18 cellular contexts compared by ENCODE assay signal in the genomic region with DNA sequence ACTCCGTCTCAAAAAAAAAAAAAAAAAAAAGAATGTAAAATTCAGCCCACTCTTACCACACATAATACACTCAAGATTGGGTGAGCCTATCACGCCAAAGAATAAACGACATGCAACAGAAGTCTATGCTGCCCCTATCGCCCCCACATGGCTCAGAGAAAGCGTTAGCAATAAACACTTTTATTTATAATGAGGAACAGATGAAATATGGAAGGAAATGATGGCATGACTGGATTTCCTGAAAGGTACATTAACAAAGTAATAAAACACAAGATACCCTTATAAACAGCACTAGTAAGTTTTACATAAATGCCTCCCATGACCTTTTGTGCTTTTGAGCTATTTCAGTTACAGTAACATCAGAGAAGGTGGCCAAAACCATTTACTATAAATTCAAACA.
A peak's percentile ranks its signal among the peaks of the same experiment; 100 is the strongest.
DNase-seq lines count a peak whose midpoint lies in the region; ATAC-seq and TF ChIP-seq lines count a peak whose summit lies in the region.
"Had no signal": no experiment of that assay in that cellular context is flagged by ENCODE, and none has a peak within 500 bp of the region (broad histone marks: within the 10 kb centered on the region; RNA-seq: fewer than 3 reads in every experiment).

No MANE protein-coding gene starts in this region.

- H4K20me1 ChIP-seq in SK-N-SH (ENCODE audit: insufficient read depth) = no peaks in the 10 kb centered on the region

- H3K36me3 Mint-ChIP-seq in Calu3 (ENCODE audit: insufficient read depth, unreplicated experiment) = no peaks in the 10 kb centered on the region
- H3K36me3 Mint-ChIP-seq: CD14-positive monocyte had no signal

- TF ChIP-seq EP300 in SK-N-SH (IDR thresholded peaks at IDR 0.05; ENCODE audit: borderline replicate concordance in 1 of 2, low read depth in 1 of 2, low read length in 1 of 2) = no peak

- no peak overlapping the region for H3K4me3 ChIP-seq in SK-N-SH (ENCODE audit: low read depth in 2 of 2, low read length in 1 of 2)
- H3K4me3 ChIP-seq in SK-N-MC = peak overlapping the region; percentile 48
- H3K4me3 ChIP-seq: SJSA1 had no signal

- H3K79me2 ChIP-seq in SK-N-SH (ENCODE audit: insufficient read depth) = no peaks in the 10 kb centered on the region

- H3K9ac ChIP-seq in SK-N-SH = no peak overlapping the region
- H3K9ac ChIP-seq in SK-N-MC (ENCODE audit: insufficient read length) = no peak overlapping the region

- H3K27ac ChIP-seq in SK-N-SH (ENCODE audit: low read depth in 2 of 2, low read length in 1 of 2) (no peak overlapping the region), SK-N-MC (no peak overlapping the region)
- H3K27ac ChIP-seq: SJSA1 had no signal

- BruUV-seq in Calu3 (replicated peaks; lab: Mats Ljungman, UMichigan) = no TSS peak

- H3K36me3 ChIP-seq in SK-N-SH (replicated peaks in 1 of 2; ENCODE audit: control insufficient read depth in 1 of 2, insufficient read depth in 2 of 2, low read length in 1 of 2) (no peaks in the 10 kb centered on the region), SK-N-MC (ENCODE audit: insufficient read depth, low read length) (no peaks in the 10 kb centered on the region)
- H3K36me3 ChIP-seq: SJSA1 had no signal

- no peaks in the 10 kb centered on the region for H3K4me1 Mint-ChIP-seq in Calu3 (ENCODE audit: low read depth, unreplicated experiment)

- CTCF ChIA-PET in SK-N-SH (lab: Yijun Ruan, JAX) = interaction anchor here (0.9 to 2.1 kb wide), 2 partner anchors 14 to 289 kb away, joined by 3 to 7 read pairs; no protein-coding TSS in a partner anchor
- CTCF ChIA-PET in Calu3 (lab: Charles Lee) = interaction anchor here (0.7 kb wide), 1 partner anchor 49 kb away, joined by 3 read pairs; no protein-coding TSS in a partner anchor

- H3K27me3 ChIP-seq in SK-N-SH (ENCODE audit: insufficient read depth) = no peaks in the 10 kb centered on the region
- H3K27me3 ChIP-seq: SJSA1 had no signal

- no peak overlapping the region for H3K4me3 Mint-ChIP-seq in Calu3 (ENCODE audit: low read depth, unreplicated experiment)
- H3K4me3 Mint-ChIP-seq: CD14-positive monocyte had no signal

- intact Hi-C loops in Calu3 (cut with micrococcal nuclease; ENCODE audit: unreplicated experiment) = no loop called here

- no peak for TF ChIP-seq CTCF in SK-N-SH (IDR thresholded peaks at IDR 0.05)
- no peak for TF ChIP-seq CTCF in Calu3 (IDR thresholded peaks at IDR 0.05; ENCODE audit: unreplicated experiment)

- no peak overlapping the region for H2AFZ ChIP-seq in SK-N-SH (ENCODE audit: low read depth)

- no peaks in the 10 kb centered on the region for H3K27me3 Mint-ChIP-seq in Calu3 (ENCODE audit: unreplicated experiment)

- 80% methylated on average over 5 of the region's 5 CpGs for WGBS in SK-N-SH (ENCODE audit: low lambda C conversion rate)

- 0 out of 2 replicates have a peak, but pooled peaks have one; percentile 6 for TF ChIP-seq RAD21 in SK-N-SH (IDR thresholded peaks at IDR 0.05; ENCODE audit: low read length)

- POLR2A ChIA-PET in SK-N-SH (lab: Yijun Ruan, JAX) = no interaction called here

- no peaks in the 10 kb centered on the region for H3K9me3 Mint-ChIP-seq in Calu3 (ENCODE audit: low read depth, unreplicated experiment)
- H3K9me3 Mint-ChIP-seq: CD14-positive monocyte had no signal

- H3F3A ChIP-seq in SK-N-SH (replicated peaks; ENCODE audit: insufficient read depth) = no peaks in the 10 kb centered on the region

- ATAC-seq in SK-N-SH treated with all-trans-retinoic acid at 6 μM for 48 hours = no peak
- ATAC-seq in GM19324 (IDR thresholded peaks at IDR 0.05; ENCODE audit: low FRiP score, unreplicated experiment) = no peak
- ATAC-seq: HepG2, PC-3 had no signal

- no peaks in the 10 kb centered on the region for H3K4me1 ChIP-seq in SK-N-SH (ENCODE audit: control insufficient read depth in 1 of 2, insufficient read depth in 2 of 2, low read depth in 1 of 2, low read length in 1 of 2)
- H3K4me1 ChIP-seq: Caco-2, SJSA1 had no signal

- H3K27ac Mint-ChIP-seq in Calu3 (ENCODE audit: unreplicated experiment) = no peak overlapping the region
- H3K27ac Mint-ChIP-seq: CD14-positive monocyte had no signal

- no peaks in the 10 kb centered on the region for H3K9me2 ChIP-seq in SK-N-SH

- H3K9me3 ChIP-seq in SK-N-SH (no peaks in the 10 kb centered on the region), SK-N-MC (ENCODE audit: low read depth, low read length) (no peaks in the 10 kb centered on the region)
- H3K9me3 ChIP-seq: Caco-2, SJSA1 had no signal

- no peak for DNase-seq in SK-N-SH
- peak; percentile 66 for DNase-seq in SK-N-MC (ENCODE audit: low read depth, low spot score)
- peak; percentile 81 to 92 for DNase-seq in dermis microvascular lymphatic vessel endothelial cell (ENCODE audit: low read depth in 2 of 2)
- peak; percentile 85 to 91 for DNase-seq in lung microvascular endothelial cell (ENCODE audit: low read depth in 2 of 2)
- DNase-seq in NCI-H82 treated with DMSO at 0.1 percent for 48 hours (lab: John Stamatoyannopoulos, UW; ENCODE audit: unreplicated experiment) = no peak
- no peak for DNase-seq in Calu3
- DNase-seq: 8988T, Caco-2, DMS79, NCI-H1417, NCI-H2029, NCI-H524, PC-3 had no signal

- H3K4me2 ChIP-seq in SK-N-SH = no peak overlapping the region

TF ChIP-seq in SK-N-SH, 30 proteins besides CTCF, POLR2A, EP300 and RAD21:
- no peak for TF ChIP-seq MXI1 (IDR thresholded peaks at IDR 0.05; ENCODE audit: low read depth, low read length)
- TF ChIP-seq GATA2 (CRISPR knock-in tag; IDR thresholded peaks at IDR 0.05) = no peak
- TF ChIP-seq YY1 (IDR thresholded peaks at IDR 0.05; ENCODE audit: low read depth) = no peak
- TF ChIP-seq POLR2AphosphoS5 (IDR thresholded peaks at IDR 0.05; ENCODE audit: low read depth, low read length) = no peak
- TF ChIP-seq FOXM1 (IDR thresholded peaks at IDR 0.05; ENCODE audit: low read depth) = no peak
- TF ChIP-seq RFX5 (IDR thresholded peaks at IDR 0.05; ENCODE audit: low read length) = no peak
- TF ChIP-seq ELF1 (IDR thresholded peaks at IDR 0.05) = no peak
- no peak for TF ChIP-seq TEAD4 (IDR thresholded peaks at IDR 0.05; ENCODE audit: borderline replicate concordance, insufficient read depth)
- no peak for TF ChIP-seq JUND (IDR thresholded peaks at IDR 0.05)
- TF ChIP-seq, protein P1, sequence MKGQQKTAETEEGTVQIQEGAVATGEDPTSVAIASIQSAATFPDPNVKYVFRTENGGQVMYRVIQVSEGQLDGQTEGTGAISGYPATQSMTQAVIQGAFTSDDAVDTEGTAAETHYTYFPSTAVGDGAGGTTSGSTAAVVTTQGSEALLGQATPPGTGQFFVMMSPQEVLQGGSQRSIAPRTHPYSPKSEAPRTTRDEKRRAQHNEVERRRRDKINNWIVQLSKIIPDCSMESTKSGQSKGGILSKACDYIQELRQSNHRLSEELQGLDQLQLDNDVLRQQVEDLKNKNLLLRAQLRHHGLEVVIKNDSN (IDR thresholded peaks at IDR 0.05; ENCODE audit: borderline replicate concordance, low read depth) = no peak
- TF ChIP-seq TCF12 (IDR thresholded peaks at IDR 0.05) = no peak
- no peak for TF ChIP-seq FOSL2 (IDR thresholded peaks at IDR 0.05; ENCODE audit: borderline replicate concordance, low read depth)
- TF ChIP-seq NFIC (IDR thresholded peaks at IDR 0.05; ENCODE audit: borderline replicate concordance) = no peak
- no peak for TF ChIP-seq TAF1 (IDR thresholded peaks at IDR 0.05; ENCODE audit: borderline replicate concordance, low read depth, low read length)
- TF ChIP-seq, protein P2, sequence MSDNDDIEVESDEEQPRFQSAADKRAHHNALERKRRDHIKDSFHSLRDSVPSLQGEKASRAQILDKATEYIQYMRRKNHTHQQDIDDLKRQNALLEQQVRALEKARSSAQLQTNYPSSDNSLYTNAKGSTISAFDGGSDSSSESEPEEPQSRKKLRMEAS (IDR thresholded peaks at IDR 0.05; ENCODE audit: low read depth) = no peak
- no peak for TF ChIP-seq EZH2phosphoT487 (IDR thresholded peaks at IDR 0.05; ENCODE audit: borderline replicate concordance, low read depth)

TF ChIP-seq in SK-N-SH treated with all-trans-retinoic acid at 6 μM for 48 hours, 23 proteins besides CTCF, POLR2A, EP300 and RAD21:
- TF ChIP-seq, protein P3, sequence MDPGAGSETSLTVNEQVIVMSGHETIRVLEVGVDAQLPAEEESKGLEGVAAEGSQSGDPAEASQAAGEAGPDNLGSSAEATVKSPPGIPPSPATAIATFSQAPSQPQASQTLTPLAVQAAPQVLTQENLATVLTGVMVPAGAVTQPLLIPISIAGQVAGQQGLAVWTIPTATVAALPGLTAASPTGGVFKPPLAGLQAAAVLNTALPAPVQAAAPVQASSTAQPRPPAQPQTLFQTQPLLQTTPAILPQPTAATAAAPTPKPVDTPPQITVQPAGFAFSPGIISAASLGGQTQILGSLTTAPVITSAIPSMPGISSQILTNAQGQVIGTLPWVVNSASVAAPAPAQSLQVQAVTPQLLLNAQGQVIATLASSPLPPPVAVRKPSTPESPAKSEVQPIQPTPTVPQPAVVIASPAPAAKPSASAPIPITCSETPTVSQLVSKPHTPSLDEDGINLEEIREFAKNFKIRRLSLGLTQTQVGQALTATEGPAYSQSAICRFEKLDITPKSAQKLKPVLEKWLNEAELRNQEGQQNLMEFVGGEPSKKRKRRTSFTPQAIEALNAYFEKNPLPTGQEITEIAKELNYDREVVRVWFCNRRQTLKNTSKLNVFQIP (CRISPR knock-in tag; IDR thresholded peaks at IDR 0.05; ENCODE audit: borderline replicate concordance, low read depth) = no peak
- TF ChIP-seq ZNF70 (CRISPR knock-in tag; IDR thresholded peaks at IDR 0.05) (no peak), ZNF565 (CRISPR knock-in tag; conservative IDR thresholded peaks at IDR 0.05; ENCODE audit: low read depth) (no peak), ESRRG (CRISPR knock-in tag; IDR thresholded peaks at IDR 0.05) (no peak), ISL1 (CRISPR knock-in tag; IDR thresholded peaks at IDR 0.05) (no peak)
- TF ChIP-seq, protein P4, sequence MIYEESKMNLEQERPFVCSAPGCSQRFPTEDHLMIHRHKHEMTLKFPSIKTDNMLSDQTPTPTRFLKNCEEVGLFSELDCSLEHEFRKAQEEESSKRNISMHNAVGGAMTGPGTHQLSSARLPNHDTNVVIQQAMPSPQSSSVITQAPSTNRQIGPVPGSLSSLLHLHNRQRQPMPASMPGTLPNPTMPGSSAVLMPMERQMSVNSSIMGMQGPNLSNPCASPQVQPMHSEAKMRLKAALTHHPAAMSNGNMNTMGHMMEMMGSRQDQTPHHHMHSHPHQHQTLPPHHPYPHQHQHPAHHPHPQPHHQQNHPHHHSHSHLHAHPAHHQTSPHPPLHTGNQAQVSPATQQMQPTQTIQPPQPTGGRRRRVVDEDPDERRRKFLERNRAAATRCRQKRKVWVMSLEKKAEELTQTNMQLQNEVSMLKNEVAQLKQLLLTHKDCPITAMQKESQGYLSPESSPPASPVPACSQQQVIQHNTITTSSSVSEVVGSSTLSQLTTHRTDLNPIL (CRISPR knock-in tag; IDR thresholded peaks at IDR 0.05; ENCODE audit: low read depth) = no peak

Comparison
In these comparisons a context has a peak if more than half of its experiments do, and no peak if none do; other contexts are left out.
1. DNase-seq: peak in SK-N-MC (single experiment), dermis microvascular lymphatic vessel endothelial cell (2 of 2) and lung microvascular endothelial cell (2 of 2); none in SK-N-SH (single experiment), NCI-H82 treated with DMSO at 0.1 percent for 48 hours (single experiment) and Calu3 (single experiment).